Comparison of ENCODE assay signal across 21 cellular contexts in genomic region chr7:45242698-45243097, GRCh38.
A peak's percentile ranks its signal among the peaks of the same experiment; 100 is the strongest.
DNase-seq lines count a peak whose midpoint lies in the region; ATAC-seq and TF ChIP-seq lines count a peak whose summit lies in the region.
"Had no signal": no experiment of that assay in that cellular context is flagged by ENCODE, and none has a peak within 500 bp of the region (broad histone marks: within the 10 kb centered on the region; RNA-seq: fewer than 3 reads in every experiment).

No MANE protein-coding gene starts in this region.

- no peak for TF ChIP-seq CTCF in left ventricle myocardium inferior (IDR thresholded peaks at IDR 0.05; ENCODE audit: borderline replicate concordance)
- TF ChIP-seq CTCF in HCT116 (IDR thresholded peaks at IDR 0.05 in 2 of 3, conservative IDR thresholded peaks at IDR 0.05 in 1 of 3; ENCODE audit: borderline replicate concordance in 1 of 3, insufficient read depth in 1 of 3, low read depth in 2 of 3, low read length in 2 of 3) = no peak
- TF ChIP-seq CTCF in esophagus muscularis mucosa (IDR thresholded peaks at IDR 0.05) = no peak

- TF ChIP-seq POLR2A in HCT116 (IDR thresholded peaks at IDR 0.05; ENCODE audit: borderline replicate concordance, extremely low read depth, insufficient read depth, insufficient read length) = no peak
- no peak for TF ChIP-seq POLR2A in esophagus muscularis mucosa (IDR thresholded peaks at IDR 0.05; ENCODE audit: low read depth)

- H3K4me3 ChIP-seq in left ventricle myocardium inferior (no peak overlapping the region), HCT116 (replicated peaks in 1 of 2; ENCODE audit: low read depth in 1 of 2, low read length in 2 of 2) (no peak overlapping the region), esophagus muscularis mucosa (no peak overlapping the region)
- H3K4me3 ChIP-seq: BLaER1 treated with 17β-estradiol and CSF1 and Interleukin-3, amounts not matched to agents 10 nM and 100 nM; MG63; Peyer's patch; SJCRH30 had no signal

- H3K4me1 ChIP-seq in left ventricle myocardium inferior = peaks cover 56% of the 10 kb centered on the region
- H3K4me1 ChIP-seq in HCT116 (ENCODE audit: control insufficient read depth in 1 of 2, insufficient read depth in 2 of 2, low read length in 2 of 2) = peaks cover 2 to 13% of the 10 kb centered on the region in 2 experiments; a peak in 2 of 4 replicates
- peaks cover 0 to 9% (median 2%) of the 10 kb centered on the region in 4 donors for H3K4me1 ChIP-seq in esophagus muscularis mucosa
- H3K4me1 ChIP-seq: BLaER1 treated with 17β-estradiol and CSF1 and Interleukin-3, amounts not matched to agents 10 nM and 100 nM; Peyer's patch; SJCRH30 had no signal

- H3K9ac ChIP-seq in HCT116 (ENCODE audit: low read length) = no peak overlapping the region
- H3K9ac ChIP-seq: BLaER1 treated with 17β-estradiol and CSF1 and Interleukin-3, amounts not matched to agents 10 nM and 100 nM had no signal

- H3K27ac ChIP-seq in left ventricle myocardium inferior (replicated peaks) = peak overlapping the region; percentile 88
- no peak overlapping the region for H3K27ac ChIP-seq in HCT116 (ENCODE audit: low read depth, low read length)
- H3K27ac ChIP-seq in esophagus muscularis mucosa (replicated peaks in 1 of 4) = no peak overlapping the region
- H3K27ac ChIP-seq: BLaER1 treated with 17β-estradiol and CSF1 and Interleukin-3, amounts not matched to agents 10 nM and 100 nM; Peyer's patch; SJCRH30 had no signal

- no peaks in the 10 kb centered on the region for H4K20me1 ChIP-seq in HCT116 (ENCODE audit: insufficient read depth)
- H4K20me1 ChIP-seq: BLaER1 treated with 17β-estradiol and CSF1 and Interleukin-3, amounts not matched to agents 10 nM and 100 nM had no signal

- H3K36me3 ChIP-seq in left ventricle myocardium inferior (no peaks in the 10 kb centered on the region), HCT116 (ENCODE audit: control insufficient read depth in 1 of 2, insufficient read depth in 2 of 2, low read length in 2 of 2) (no peaks in the 10 kb centered on the region), esophagus muscularis mucosa (no peaks in the 10 kb centered on the region)
- H3K36me3 ChIP-seq: BLaER1 treated with 17β-estradiol and CSF1 and Interleukin-3, amounts not matched to agents 10 nM and 100 nM; MG63; Peyer's patch; SJCRH30 had no signal

- RAD21 ChIA-PET in HCT116 (lab: Charles Lee; ENCODE audit: low non-redundant PET in 1 of 2, low total read pairs in 2 of 2, uncharacterized antibody in 2 of 2, unreplicated experiment in 2 of 2) = no interaction called here

- WGBS in esophagus muscularis mucosa = 67% methylated on average over 1 of the region's 3 CpGs

- no TSS peak for BruUV-seq in HCT116 (replicated peaks; lab: Mats Ljungman, UMichigan)

- peaks cover 3% of the 10 kb centered on the region for H3K9me3 ChIP-seq in left ventricle myocardium inferior (replicated peaks)
- H3K9me3 ChIP-seq in HCT116 (ENCODE audit: control insufficient read depth in 1 of 2, insufficient read depth in 1 of 2, low read depth in 1 of 2, low read length in 2 of 2) = no peaks in the 10 kb centered on the region
- H3K9me3 ChIP-seq in esophagus muscularis mucosa = no peaks in the 10 kb centered on the region
- H3K9me3 ChIP-seq: MG63, Peyer's patch, SJCRH30 had no signal

- no peak overlapping the region for H3K4me2 ChIP-seq in HCT116 (ENCODE audit: low read length)
- H3K4me2 ChIP-seq: BLaER1 treated with 17β-estradiol and CSF1 and Interleukin-3, amounts not matched to agents 10 nM and 100 nM had no signal

- H3K27me3 ChIP-seq in left ventricle myocardium inferior (ENCODE audit: low read depth) (peaks cover 48% of the 10 kb centered on the region), HCT116 (ENCODE audit: insufficient read depth, low read length) (peaks cover 30% of the 10 kb centered on the region), esophagus muscularis mucosa (peaks cover 0 to 36% (median 0%) of the 10 kb centered on the region in 4 donors)
- H3K27me3 ChIP-seq: BLaER1 treated with 17β-estradiol and CSF1 and Interleukin-3, amounts not matched to agents 10 nM and 100 nM; Peyer's patch had no signal

- CTCF ChIA-PET in HCT116 (lab: Charles Lee) = interaction anchor here (0.6 kb wide), 1 partner anchor 8 kb away, joined by 3 read pairs; no protein-coding TSS in a partner anchor

- TF ChIP-seq EP300 in esophagus muscularis mucosa (IDR thresholded peaks at IDR 0.05) = no peak

- DNase-seq in left ventricle myocardium inferior = no peak
- no peak for DNase-seq in left ventricle myocardium superior
- DNase-seq in HCT116 (ENCODE audit: low read depth, low spot score) = no peak
- peak; percentile 53 for DNase-seq in esophagus muscularis mucosa (ENCODE audit: extremely low spot score)
- DNase-seq in NCI-H1092 treated with DMSO at 0.1 percent for 48 hours (lab: John Stamatoyannopoulos, UW) = no peak
- DNase-seq in NCI-H446 (lab: John Stamatoyannopoulos, UW) = no peak
- DNase-seq: AML-193; CD4-positive, alpha-beta T cell; DND-41; H7; IMR-90; KG1; MG63; NCI-H2029; NCI-H446 treated with DMSO at 0.1 percent for 48 hours; NCI-H526; Peyer's patch; SJCRH30 had no signal

- ATAC-seq in left ventricle myocardium superior = no peak
- peak; percentile 70 for ATAC-seq in HCT116
- ATAC-seq in HG03045 (IDR thresholded peaks at IDR 0.05; ENCODE audit: unreplicated experiment) = no peak
- ATAC-seq: SK-N-SH treated with all-trans-retinoic acid at 6 μM for 48 hours had no signal

- H2AFZ ChIP-seq in HCT116 (ENCODE audit: low read depth, low read length, poor library complexity, severe bottlenecking) = no peak overlapping the region

- no peaks in the 10 kb centered on the region for H3K9me2 ChIP-seq in HCT116 (ENCODE audit: insufficient read depth)

- H3K79me2 ChIP-seq in HCT116 (ENCODE audit: insufficient read depth, low read length) = no peaks in the 10 kb centered on the region

- TF ChIP-seq RAD21 in HCT116 (IDR thresholded peaks at IDR 0.05; ENCODE audit: low read depth) = no peak

- intact Hi-C loops in left ventricle myocardium inferior (cut with micrococcal nuclease) (no loop called here), left ventricle myocardium superior (cut with micrococcal nuclease) (no loop called here), HCT116 (cut with micrococcal nuclease) (no loop called here), esophagus muscularis mucosa (cut with DNase I) (no loop called here)

- POLR2A ChIA-PET in HCT116 (lab: Charles Lee) = no interaction called here

TF ChIP-seq in HCT116, 20 proteins besides CTCF, POLR2A, EP300 and RAD21:
- TF ChIP-seq EGR1 (IDR thresholded peaks at IDR 0.05; ENCODE audit: low read depth) = no peak
- no peak for TF ChIP-seq SRF (IDR thresholded peaks at IDR 0.05; ENCODE audit: low read depth)
- no peak for TF ChIP-seq ATF3 (IDR thresholded peaks at IDR 0.05)
- TF ChIP-seq REST (IDR thresholded peaks at IDR 0.05; ENCODE audit: low read depth) = no peak
- no peak for TF ChIP-seq JUND (IDR thresholded peaks at IDR 0.05)
- TF ChIP-seq ZBTB33 (IDR thresholded peaks at IDR 0.05; ENCODE audit: extremely low read depth, insufficient replicate concordance, low read length) = no peak
- TF ChIP-seq SIN3A (IDR thresholded peaks at IDR 0.05; ENCODE audit: low read depth) = no peak
- TF ChIP-seq FOSL1 (IDR thresholded peaks at IDR 0.05; ENCODE audit: low read depth) = no peak
- TF ChIP-seq ELF1 (IDR thresholded peaks at IDR 0.05; ENCODE audit: borderline replicate concordance, low read depth) = no peak
TF ChIP-seq in HCT116: peak in this region for 0.
